21 cellular contexts compared by ENCODE assay signal in genomic region chr11:92540113-92540512, GRCh38.
DNase-seq lines count a peak whose midpoint lies in the region; TF ChIP-seq lines count a peak whose summit lies in the region.
"Had no signal": no experiment of that assay in that cellular context is flagged by ENCODE, and none has a peak within 500 bp of the region (broad histone marks: within the 10 kb centered on the region; RNA-seq: fewer than 3 reads in every experiment).

No MANE protein-coding gene starts in this region.

- no peaks in the 10 kb centered on the region for H3K27me3 ChIP-seq in colonic mucosa

- peak overlapping the region; percentile 13; the same call in 1 of the 2 replicates for H3K27ac ChIP-seq in VCaP
- H3K27ac ChIP-seq in colonic mucosa, result no peak overlapping the region

- no peak overlapping the region for H3K9ac ChIP-seq in colonic mucosa (ENCODE audit: low read depth in 2 of 2, low read length in 2 of 2)

- H3K4me3 ChIP-seq in lower leg skin (ENCODE audit: low read depth, poor library complexity, severe bottlenecking) (no peak overlapping the region), colonic mucosa (no peak overlapping the region)

- H3K4me1 Mint-ChIP-seq in T-helper 2 cell treated with Interferon-gamma antibody and Interleukin-4, amounts not matched to agents 5 μg/mL and 100 μg/mL, for 36 hours (ENCODE audit: low read depth), result no peaks in the 10 kb centered on the region
- H3K4me1 Mint-ChIP-seq: IgD-negative memory B cell had no signal

- no peaks in the 10 kb centered on the region for H3K36me3 ChIP-seq in colonic mucosa

- no peaks in the 10 kb centered on the region for H3K9me3 Mint-ChIP-seq in T-helper 2 cell treated with Interferon-gamma antibody and Interleukin-4, amounts not matched to agents 5 μg/mL and 100 μg/mL, for 36 hours
- H3K9me3 Mint-ChIP-seq: CD4-positive, alpha-beta T cell had no signal

- no peaks in the 10 kb centered on the region for H3K27me3 Mint-ChIP-seq in T-helper 2 cell treated with Interferon-gamma antibody and Interleukin-4, amounts not matched to agents 5 μg/mL and 100 μg/mL, for 36 hours (ENCODE audit: low read depth)
- H3K27me3 Mint-ChIP-seq: B cell; CD4-positive, alpha-beta T cell; IgD-negative memory B cell had no signal

- no peak for TF ChIP-seq POLR2A in lower leg skin (IDR thresholded peaks at IDR 0.05)

- H3K27ac Mint-ChIP-seq in T-helper 2 cell treated with Interferon-gamma antibody and Interleukin-4, amounts not matched to agents 5 μg/mL and 100 μg/mL, for 36 hours, result no peak overlapping the region
- H3K27ac Mint-ChIP-seq: B cell; CD4-positive, alpha-beta T cell; IgD-negative memory B cell had no signal

- DNase-seq in NCI-H748 (lab: John Stamatoyannopoulos, UW; ENCODE audit: unreplicated experiment), result peak; percentile 20
- no peak for DNase-seq in NCI-H748 treated with DMSO at 0.1 percent for 48 hours (lab: John Stamatoyannopoulos, UW)
- peak; percentile 30 for DNase-seq in NCI-H1092 treated with DMSO at 0.1 percent for 48 hours (lab: John Stamatoyannopoulos, UW)
- no peak for DNase-seq in lower leg skin (ENCODE audit: low spot score in 2 of 2)
- DNase-seq in DMS 273 treated with DMSO at 0.1 percent for 48 hours (lab: John Stamatoyannopoulos, UW), result no peak
- DNase-seq in T-helper 2 cell treated with Interferon-gamma antibody and Interleukin-4, amounts not matched to agents 5 μg/mL and 100 μg/mL, for 36 hours (ENCODE audit: low spot score), result no peak
- no peak for DNase-seq in colonic mucosa
- DNase-seq: 8988T; Caco-2; CD4-positive, alpha-beta T cell; DMS79; H7; Karpas-422; NCI-H1436 treated with DMSO at 0.1 percent for 48 hours; NCI-H2081; NCI-H446 treated with DMSO at 0.1 percent for 48 hours; Right ventricle myocardium superior; T-helper 1 cell had no signal

- H3K4me3 Mint-ChIP-seq in T-helper 2 cell treated with Interferon-gamma antibody and Interleukin-4, amounts not matched to agents 5 μg/mL and 100 μg/mL, for 36 hours, result no peak overlapping the region
- H3K4me3 Mint-ChIP-seq: B cell; CD4-positive, alpha-beta T cell; IgD-negative memory B cell had no signal

- H3K9me3 ChIP-seq in colonic mucosa, result no peaks in the 10 kb centered on the region
- H3K9me3 ChIP-seq: Caco-2 had no signal

- no peaks in the 10 kb centered on the region for H3K36me3 Mint-ChIP-seq in T-helper 2 cell treated with Interferon-gamma antibody and Interleukin-4, amounts not matched to agents 5 μg/mL and 100 μg/mL, for 36 hours (ENCODE audit: low read depth)
- H3K36me3 Mint-ChIP-seq: IgD-negative memory B cell had no signal

- no peaks in the 10 kb centered on the region for H3K4me1 ChIP-seq in colonic mucosa
- H3K4me1 ChIP-seq: Caco-2 had no signal

- 92 to 95% methylated on average over 4 of the region's 4 CpGs for WGBS in lower leg skin, 2 donors

- TF ChIP-seq CTCF in VCaP (conservative IDR thresholded peaks at IDR 0.05), result no peak
- no peak for TF ChIP-seq CTCF in lower leg skin (IDR thresholded peaks at IDR 0.05)
- no peak for TF ChIP-seq CTCF in colonic mucosa (IDR thresholded peaks at IDR 0.05)

- intact Hi-C loops in lower leg skin (cut with DNase I; ENCODE audit: low total_unique reads), result no loop called here
- intact Hi-C loops in colonic mucosa (cut with DNase I), result no loop called here

Comparison
In these comparisons a context has a peak if more than half of its experiments do, and no peak if none do; other contexts are left out.
1. DNase-seq: peak in NCI-H748 (single experiment) and NCI-H1092 treated with DMSO at 0.1 percent for 48 hours (single experiment); none in NCI-H748 treated with DMSO at 0.1 percent for 48 hours (single experiment), lower leg skin (0 of 2), DMS 273 treated with DMSO at 0.1 percent for 48 hours (single experiment), T-helper 2 cell treated with Interferon-gamma antibody and Interleukin-4, amounts not matched to agents 5 μg/mL and 100 μg/mL, for 36 hours (single experiment) and colonic mucosa (single experiment).